Comparison of ENCODE assay signal across 17 cellular contexts in genomic region chrX:149372861-149373260, GRCh38.
A peak's percentile ranks its signal among the peaks of the same experiment; 100 is the strongest.
DNase-seq lines count a peak whose midpoint lies in the region; ATAC-seq, FAIRE-seq and TF ChIP-seq lines count a peak whose summit lies in the region.
"Had no signal": no experiment of that assay in that cellular context is flagged by ENCODE, and none has a peak within 500 bp of the region (broad histone marks: within the 10 kb centered on the region; RNA-seq: fewer than 3 reads in every experiment).

No MANE protein-coding gene starts in this region.

- WGBS in K562 (ENCODE audit: insufficient coverage, low coverage, missing lambda C conversion rate) = 0% methylated on average over 2 of the region's 2 CpGs

- CTCF ChIA-PET in PC-3 (lab: Charles Lee) (no interaction called here), K562 (lab: Yijun Ruan, JAX; ENCODE audit: low intra/inter-chr PET ratio) (no interaction called here), OCI-LY7 (lab: Charles Lee; ENCODE audit: unreplicated experiment) (no interaction called here)

- no peaks in the 10 kb centered on the region for H3K36me3 ChIP-seq in PC-3 (ENCODE audit: low read depth, low read length)
- no peaks in the 10 kb centered on the region for H3K36me3 ChIP-seq in K562 (ENCODE audit: control insufficient read depth, insufficient read depth, low read length)
- no peaks in the 10 kb centered on the region for H3K36me3 ChIP-seq in OCI-LY7 (ENCODE audit: insufficient read depth, low read length)
- H3K36me3 ChIP-seq in left ventricle myocardium inferior = no peaks in the 10 kb centered on the region

- no peak for TF ChIP-seq CTCF in PC-3 (conservative IDR thresholded peaks at IDR 0.05; ENCODE audit: low read depth, low read length)
- TF ChIP-seq CTCF in K562 (IDR thresholded peaks at IDR 0.05 in 2 of 3, conservative IDR thresholded peaks at IDR 0.05 in 1 of 3; ENCODE audit: insufficient read depth in 2 of 3, low read depth in 1 of 3, low read length in 3 of 3) = no peak
- TF ChIP-seq CTCF in OCI-LY7 (conservative IDR thresholded peaks at IDR 0.05; ENCODE audit: low read length) = no peak
- TF ChIP-seq CTCF in left ventricle myocardium inferior (IDR thresholded peaks at IDR 0.05; ENCODE audit: borderline replicate concordance) = no peak

- H3F3A ChIP-seq in PC-3 (ENCODE audit: low read length, unreplicated experiment) = no peaks in the 10 kb centered on the region

- H2AFZ ChIP-seq in PC-3 (ENCODE audit: low read length) (no peak overlapping the region), K562 (ENCODE audit: low read depth, low read length) (no peak overlapping the region), OCI-LY7 (ENCODE audit: low read length) (no peak overlapping the region)

- DNase-seq in A172 (ENCODE audit: low spot score) (peak; percentile 24), ELR (ENCODE audit: low read depth) (peak; percentile 1), PC-3 (peak; percentile 15), K562 (ENCODE audit: extremely low read depth in 1 of 4, low spot score in 3 of 4) (no peak), OCI-LY7 (ENCODE audit: low spot score) (no peak), left ventricle myocardium inferior (no peak)
- DNase-seq in activated CD4-positive, CD25-positive, alpha-beta regulatory T cell (lab: John Stamatoyannopoulos, UW) = no peak
- DNase-seq: CD8-positive, alpha-beta T cell; HCEC 1CT; IMR-90; NCI-H1436 treated with DMSO at 0.1 percent for 48 hours; NCI-H2107; NCI-H446; NK-92 treated with Interleukin-12 subunit alpha and Interleukin-12 subunit beta, amount 100 ng/mL, for 24 hours; SK-N-SH had no signal

- H4K20me1 ChIP-seq in PC-3 (ENCODE audit: low read length) (no peaks in the 10 kb centered on the region), K562 (replicated peaks; ENCODE audit: control insufficient read depth, insufficient read depth, low read length) (no peaks in the 10 kb centered on the region), OCI-LY7 (ENCODE audit: insufficient read depth, low read length) (no peaks in the 10 kb centered on the region)

- POLR2A ChIA-PET in PC-3 (lab: Charles Lee; ENCODE audit: unreplicated experiment) = no interaction called here
- POLR2A ChIA-PET in K562 (lab: Yijun Ruan, JAX) = no interaction called here
- POLR2A ChIA-PET in OCI-LY7 (lab: Charles Lee) = no interaction called here

- no peaks in the 10 kb centered on the region for H3K4me1 ChIP-seq in PC-3 (ENCODE audit: insufficient read depth, low read length)
- H3K4me1 ChIP-seq in K562 (replicated peaks in 1 of 2; ENCODE audit: control insufficient read depth in 2 of 2, insufficient read depth in 2 of 2, low read length in 2 of 2) = no peaks in the 10 kb centered on the region
- no peaks in the 10 kb centered on the region for H3K4me1 ChIP-seq in OCI-LY7 (ENCODE audit: insufficient read depth, low read length, poor library complexity, severe bottlenecking)
- no peaks in the 10 kb centered on the region for H3K4me1 ChIP-seq in left ventricle myocardium inferior

- no peak for FAIRE-seq in K562 (lab: Jason Lieb, UNC)

- no peak overlapping the region for H3K27ac ChIP-seq in PC-3 (ENCODE audit: low read length)
- H3K27ac ChIP-seq in K562 (ENCODE audit: extremely low read depth, low read depth, low read length) = no peak overlapping the region
- H3K27ac ChIP-seq in OCI-LY7 (ENCODE audit: low read depth, low read length, poor library complexity, severe bottlenecking) = no peak overlapping the region
- no peak overlapping the region for H3K27ac ChIP-seq in left ventricle myocardium inferior (replicated peaks)

- H3K4me3 ChIP-seq in PC-3 (ENCODE audit: low read length) = no peak overlapping the region
- H3K4me3 ChIP-seq in K562 = no peak overlapping the region
- H3K4me3 ChIP-seq in OCI-LY7 (ENCODE audit: low read depth, low read length, poor library complexity, severe bottlenecking) = no peak overlapping the region
- no peak overlapping the region for H3K4me3 ChIP-seq in left ventricle myocardium inferior

- intact Hi-C loops in PC-3 (cut with micrococcal nuclease) (no loop called here), K562 (cut with micrococcal nuclease) (no loop called here), OCI-LY7 (cut with micrococcal nuclease; ENCODE audit: unreplicated experiment) (no loop called here), left ventricle myocardium inferior (cut with micrococcal nuclease) (no loop called here)

- no peak overlapping the region for H3K4me2 ChIP-seq in PC-3 (ENCODE audit: low read length)
- no peak overlapping the region for H3K4me2 ChIP-seq in K562 (ENCODE audit: insufficient read depth, low read length)
- H3K4me2 ChIP-seq in OCI-LY7 (ENCODE audit: low read length) = no peak overlapping the region
- H3K4me2 ChIP-seq: SK-N-SH had no signal

- BruUV-seq in PC-3 (replicated peaks; lab: Mats Ljungman, UMichigan) (no TSS peak), K562 (replicated peaks; lab: Mats Ljungman, UMichigan) (no TSS peak), OCI-LY7 (replicated peaks; lab: Mats Ljungman, UMichigan) (no TSS peak)

- in situ Hi-C loops in K562 (cut with MboI) = no loop called here

- H3K27me3 ChIP-seq in PC-3 (ENCODE audit: low read length) = no peaks in the 10 kb centered on the region
- no peaks in the 10 kb centered on the region for H3K27me3 ChIP-seq in K562 (ENCODE audit: control insufficient read depth in 2 of 2, insufficient read depth in 2 of 2, low read length in 2 of 2)
- no peaks in the 10 kb centered on the region for H3K27me3 ChIP-seq in left ventricle myocardium inferior (ENCODE audit: low read depth)

- H3K9me3 ChIP-seq in PC-3 (ENCODE audit: low read length) = no peaks in the 10 kb centered on the region
- H3K9me3 ChIP-seq in K562 (replicated peaks; ENCODE audit: control insufficient read depth, insufficient read depth, low read depth, low read length) = no peaks in the 10 kb centered on the region
- no peaks in the 10 kb centered on the region for H3K9me3 ChIP-seq in OCI-LY7 (ENCODE audit: low read length)
- H3K9me3 ChIP-seq in left ventricle myocardium inferior (replicated peaks) = no peaks in the 10 kb centered on the region
- H3K9me3 ChIP-seq: SK-N-SH had no signal

- ATAC-seq in PC-3 (no peak), K562 (no peak), GM18873 (IDR thresholded peaks at IDR 0.05; ENCODE audit: low FRiP score, unreplicated experiment) (no peak)
- ATAC-seq: CD8-positive, alpha-beta T cell; Right ventricle myocardium inferior had no signal

- no peaks in the 10 kb centered on the region for H3K79me2 ChIP-seq in PC-3 (ENCODE audit: low read length)
- H3K79me2 ChIP-seq in K562 (ENCODE audit: control insufficient read depth, insufficient read depth, low read length) = no peaks in the 10 kb centered on the region
- H3K79me2 ChIP-seq in OCI-LY7 (ENCODE audit: insufficient read depth, low read depth, low read length) = no peaks in the 10 kb centered on the region

- H3K9ac ChIP-seq in PC-3 (ENCODE audit: low read length) (no peak overlapping the region), K562 (ENCODE audit: insufficient read depth in 1 of 2, low read depth in 2 of 2, low read length in 2 of 2) (no peak overlapping the region)
- H3K9ac ChIP-seq: SK-N-SH had no signal

- no peaks in the 10 kb centered on the region for H3K9me1 ChIP-seq in K562 (ENCODE audit: control insufficient read depth, insufficient read depth, low read length)

- TF ChIP-seq POLR2A in K562 (conservative IDR thresholded peaks at IDR 0.05) = no peak

- no peak for TF ChIP-seq RAD21 in K562 (CRISPR knock-in tag; conservative IDR thresholded peaks at IDR 0.05 in 1 of 2, IDR thresholded peaks at IDR 0.05 in 1 of 2)

- no peak for TF ChIP-seq EP300 in K562 (IDR thresholded peaks at IDR 0.05; ENCODE audit: low read length)

- H3K9me2 ChIP-seq in PC-3 (replicated peaks; ENCODE audit: low read length) = no peaks in the 10 kb centered on the region
- no peaks in the 10 kb centered on the region for H3K9me2 ChIP-seq in OCI-LY7 (ENCODE audit: insufficient read depth, low read length)
- H3K9me2 ChIP-seq: SK-N-SH had no signal

TF ChIP-seq in K562, 482 proteins besides CTCF, POLR2A, EP300 and RAD21:
- TF ChIP-seq ETS2 (tag; IDR thresholded peaks at IDR 0.05; ENCODE audit: borderline replicate concordance, poor library complexity, severe bottlenecking) (no peak), NFIC (IDR thresholded peaks at IDR 0.05) (0 out of 2 replicates have a peak, but pooled peaks have one; percentile 16), NELFE (IDR thresholded peaks at IDR 0.05; ENCODE audit: insufficient read depth, insufficient read length) (no peak), ZHX1 (conservative IDR thresholded peaks at IDR 0.05; ENCODE audit: low read length) (no peak), DLX4 (CRISPR knock-in tag; IDR thresholded peaks at IDR 0.05) (no peak), POLR2G (IDR thresholded peaks at IDR 0.05; ENCODE audit: low read depth, low read length) (no peak), DACH1 (IDR thresholded peaks at IDR 0.05; ENCODE audit: partially characterized antibody) (no peak)

Comparison
In these comparisons a context has a peak if more than half of its experiments do, and no peak if none do; other contexts are left out.
1. DNase-seq: peak in A172 (single experiment), ELR (single experiment) and PC-3 (single experiment); none in K562 (0 of 4), activated CD4-positive, CD25-positive, alpha-beta regulatory T cell (0 of 4), OCI-LY7 (single experiment) and left ventricle myocardium inferior (single experiment).